Comparison of ENCODE assay signal across 28 cellular contexts in the genomic region with DNA sequence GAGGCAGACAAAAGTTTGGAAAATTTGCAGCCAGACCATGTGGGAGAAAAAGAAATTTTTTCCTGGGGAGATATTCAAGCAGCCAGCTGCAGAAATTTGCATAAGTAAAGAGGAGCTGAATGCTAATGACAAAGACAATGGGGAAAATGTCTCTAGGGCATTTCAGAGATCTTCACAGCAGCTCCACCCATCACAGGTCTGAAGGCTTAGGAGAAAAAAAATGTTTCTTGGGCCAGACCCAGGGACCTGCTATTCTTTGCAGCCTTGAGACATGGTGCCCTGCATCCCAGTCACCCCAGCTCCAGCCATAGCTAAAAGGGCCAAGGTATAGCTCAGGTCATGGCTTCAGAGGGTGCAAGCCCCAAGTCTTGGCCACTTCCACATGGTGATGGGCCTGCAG. TPM values are rescaled to one million over a fixed set of nuclear protein-coding genes. Genes with fewer than 3 reads are reported as not detected.
"Had no signal": no experiment of that assay in that cellular context is flagged by ENCODE, and none has a peak within 500 bp of the region (broad histone marks: within the 10 kb centered on the region; RNA-seq: fewer than 3 reads in every experiment).

No MANE protein-coding gene starts in this region.

- H3K27ac ChIP-seq: brain microvascular endothelial cell, coronary artery, dorsolateral prefrontal cortex, foreskin keratinocyte, gastrocnemius medialis, heart right ventricle, hepatocyte had no signal

- ATAC-seq: activated CD4-positive, CD25-positive, alpha-beta regulatory T cell treated with anti-CD3 and anti-CD28 coated beads, Interleukin-2, amount 50 U/mL, for 24 hours; activated CD8-positive, alpha-beta T cell treated with anti-CD3 and anti-CD28 coated beads for 36 hours; activated T-cell treated with anti-CD3 and anti-CD28 coated beads, Interleukin-2, amount 50 U/mL, for 4 hours; activated T-helper 17 cell treated with anti-CD3 and anti-CD28 coated beads, Interleukin-2, amount 50 U/mL, for 72 hours; esophagus mucosa; foreskin keratinocyte; gastrocnemius medialis; heart right ventricle had no signal

- H3K9me3 ChIP-seq: gastrocnemius medialis had no signal

- H3K36me3 ChIP-seq: brain microvascular endothelial cell, gastrocnemius medialis, heart right ventricle had no signal

- H3K79me2 ChIP-seq: hepatocyte had no signal

- H3K4me1 Mint-ChIP-seq: activated T-helper 17 cell treated with anti-CD3 and anti-CD28 coated beads, Interleukin-2, amount 50 U/mL, for 72 hours; central memory CD8-positive, alpha-beta T cell; endodermal cell had no signal

- H3K4me2 ChIP-seq: hepatocyte had no signal

- H3K4me1 ChIP-seq: gastrocnemius medialis, heart right ventricle had no signal

- H3K27me3 ChIP-seq: brain microvascular endothelial cell, dorsolateral prefrontal cortex, foreskin keratinocyte, gastrocnemius medialis, heart right ventricle, hepatocyte had no signal

- H3K4me3 ChIP-seq: coronary artery, dorsolateral prefrontal cortex, gastrocnemius medialis, heart right ventricle, hepatocyte had no signal

- H2AFZ ChIP-seq: hepatocyte had no signal

- H3K4me3 Mint-ChIP-seq: activated CD8-positive, alpha-beta T cell treated with anti-CD3 and anti-CD28 coated beads for 36 hours; activated naive CD8-positive, alpha-beta T cell; activated T-cell treated with anti-CD3 and anti-CD28 coated beads, Interleukin-2, amount 50 U/mL, for 4 hours; activated T-helper 17 cell treated with anti-CD3 and anti-CD28 coated beads, Interleukin-2, amount 50 U/mL, for 72 hours; central memory CD8-positive, alpha-beta T cell; dendritic cell treated with granulocyte-macrophage colony-stimulating factor and Interleukin-4, amounts not matched to agents 40 ng/mL and 50 ng/mL, for 4 days; endodermal cell had no signal

- H3K36me3 Mint-ChIP-seq: activated naive CD8-positive, alpha-beta T cell had no signal

- DNase-seq: activated CD4-positive, alpha-beta T cell treated with anti-CD3 and anti-CD28 coated beads for 48 hours; activated CD4-positive, alpha-beta T cell treated with anti-CD3 and anti-CD28 coated beads, Interleukin-2, amount 50 U/mL, for 1 hour; activated CD4-positive, alpha-beta T cell treated with anti-CD3 and anti-CD28 coated beads, Interleukin-2, amount 50 U/mL, for 48 hours; activated CD8-positive, alpha-beta memory T cell treated with anti-CD3 and anti-CD28 coated beads for 24 hours; activated CD8-positive, alpha-beta T cell treated with anti-CD3 and anti-CD28 coated beads for 36 hours; activated effector memory CD4-positive, alpha-beta T cell treated with Interleukin-2 at 50 U/mL for 16 hours; activated gamma-delta T cell treated with Interleukin-2 at 50 U/mL for 16 hours; activated naive CD4-positive, alpha-beta T cell treated with anti-CD3 and anti-CD28 coated beads, Interleukin-2, amount 50 U/mL, for 16 hours; activated naive CD4-positive, alpha-beta T cell treated with Interleukin-2 at 50 U/mL for 16 hours; activated T-cell treated with anti-CD3 and anti-CD28 coated beads, Interleukin-2, amount 50 U/mL, for 4 hours; amniotic stem cell; anterior cingulate cortex; brain microvascular endothelial cell; dorsolateral prefrontal cortex; effector memory CD4-positive, alpha-beta T cell; endodermal cell; foreskin keratinocyte; gastrocnemius medialis; heart right ventricle; T-helper 2 cell had no signal

- H3K27ac Mint-ChIP-seq: activated CD8-positive, alpha-beta T cell treated with anti-CD3 and anti-CD28 coated beads for 36 hours; activated naive CD8-positive, alpha-beta T cell; activated T-helper 17 cell treated with anti-CD3 and anti-CD28 coated beads, Interleukin-2, amount 50 U/mL, for 72 hours; dendritic cell treated with granulocyte-macrophage colony-stimulating factor and Interleukin-4, amounts not matched to agents 40 ng/mL and 50 ng/mL, for 4 days; endodermal cell had no signal

- H3K27me3 Mint-ChIP-seq: activated CD8-positive, alpha-beta T cell treated with anti-CD3 and anti-CD28 coated beads for 36 hours; activated naive CD8-positive, alpha-beta T cell; activated T-helper 17 cell treated with anti-CD3 and anti-CD28 coated beads, Interleukin-2, amount 50 U/mL, for 72 hours; central memory CD8-positive, alpha-beta T cell; dendritic cell treated with granulocyte-macrophage colony-stimulating factor and Interleukin-4, amounts not matched to agents 40 ng/mL and 50 ng/mL, for 4 days had no signal

RNA-seq across cellular contexts. Expression of a gene that starts 16.3 kb away (rescaled TPM):
- total RNA-seq: activated CD8-positive, alpha-beta T cell treated with anti-CD3 and anti-CD28 coated beads for 36 hours; activated T-cell treated with anti-CD3 and anti-CD28 coated beads, Interleukin-2, amount 50 U/mL, for 4 hours; activated T-helper 17 cell treated with anti-CD3 and anti-CD28 coated beads, Interleukin-2, amount 50 U/mL, for 72 hours; esophagus mucosa; foreskin keratinocyte had no signal
- polyA plus RNA-seq: foreskin keratinocyte, heart right ventricle had no signal
